In genomic region chr21:38268859-38269566, GRCh38 we compare ENCODE assay signal across 11 cellular contexts. TPM values are rescaled to one million over a fixed set of nuclear protein-coding genes. Genes with fewer than 3 reads are reported as not detected.
DNase-seq lines count a peak whose midpoint lies in the region; ATAC-seq, FAIRE-seq and TF ChIP-seq lines count a peak whose summit lies in the region.
"Had no signal": no experiment of that assay in that cellular context is flagged by ENCODE, and none has a peak within 500 bp of the region (broad histone marks: within the 10 kb centered on the region; RNA-seq: fewer than 3 reads in every experiment).

No MANE protein-coding gene starts in this region.

- no peaks in the 10 kb centered on the region for H3K9me3 ChIP-seq in kidney (ENCODE audit: control insufficient read depth in 1 of 2, low read length in 2 of 2)
- H3K9me3 ChIP-seq: psoas muscle had no signal

- H3K9ac ChIP-seq in kidney (ENCODE audit: low read length in 2 of 2), result peak overlapping the region in 1 of 2 donors; percentile 51

- intact Hi-C loops in kidney (cut with DNase I), result no loop called here

- DNase-seq in GM12864 (ENCODE audit: low read depth) (no peak), kidney (no peak), NCI-H146 treated with DMSO at 0.1 percent for 48 hours (lab: John Stamatoyannopoulos, UW; ENCODE audit: unreplicated experiment) (no peak), T-helper 9 cell (no peak)
- no peak for DNase-seq in effector CD4-positive, alpha-beta T cell
- DNase-seq: CD4-positive, CD25-positive, alpha-beta regulatory T cell; dorsolateral prefrontal cortex; psoas muscle had no signal

- H3K4me3 ChIP-seq in GM12864 (ENCODE audit: low read depth, low read length) (peak overlapping the region; percentile 16; the same call in 1 of the 2 replicates), kidney (ENCODE audit: low read length in 2 of 2) (peak overlapping the region in 1 of 2 donors; percentile 27)
- H3K4me3 ChIP-seq: dorsolateral prefrontal cortex, psoas muscle had no signal

- FAIRE-seq in kidney (lab: Jason Lieb, UNC), result no peak

- peak; percentile 28 for ATAC-seq in GM19463 (IDR thresholded peaks at IDR 0.05; ENCODE audit: unreplicated experiment)
- peak; percentile 6 for ATAC-seq in HG03378 (IDR thresholded peaks at IDR 0.05; ENCODE audit: unreplicated experiment)
- ATAC-seq in HG03139 (IDR thresholded peaks at IDR 0.05; ENCODE audit: unreplicated experiment), result no peak
- ATAC-seq: psoas muscle had no signal

- no peak for TF ChIP-seq CTCF in GM12864 (IDR thresholded peaks at IDR 0.05; ENCODE audit: low read depth, low read length, missing control alignments)
- TF ChIP-seq CTCF in kidney (IDR thresholded peaks at IDR 0.05; ENCODE audit: borderline replicate concordance, extremely low read depth, insufficient read depth), result no peak

- H3K4me1 ChIP-seq in kidney (ENCODE audit: control insufficient read depth in 1 of 2, insufficient read depth in 1 of 2, low read depth in 1 of 2, low read length in 2 of 2), result peaks cover 17 to 25% of the 10 kb centered on the region in 2 donors
- H3K4me1 ChIP-seq: psoas muscle had no signal

- H3K27ac ChIP-seq in kidney (ENCODE audit: low read depth in 2 of 2, low read length in 2 of 2), result peak overlapping the region; percentile 50 to 74
- H3K27ac ChIP-seq: dorsolateral prefrontal cortex, psoas muscle had no signal

- peaks cover 0 to 6% of the 10 kb centered on the region in 2 donors for H3K36me3 ChIP-seq in kidney (ENCODE audit: control insufficient read depth in 1 of 2, insufficient read depth in 2 of 2, low read length in 2 of 2)

RNA-seq across cellular contexts. Expression of gene KCNJ15, which starts 12.2 kb away (rescaled TPM):
- total RNA-seq in kidney, result 142 TPM
- polyA plus RNA-seq in kidney (ENCODE audit: insufficient read depth, low read depth, low replicate concordance), result 102 TPM
- polyA plus RNA-seq: CD4-positive, CD25-positive, alpha-beta regulatory T cell had no signal
